Comparison of ENCODE assay signal across 1 cellular context in the genomic region with DNA sequence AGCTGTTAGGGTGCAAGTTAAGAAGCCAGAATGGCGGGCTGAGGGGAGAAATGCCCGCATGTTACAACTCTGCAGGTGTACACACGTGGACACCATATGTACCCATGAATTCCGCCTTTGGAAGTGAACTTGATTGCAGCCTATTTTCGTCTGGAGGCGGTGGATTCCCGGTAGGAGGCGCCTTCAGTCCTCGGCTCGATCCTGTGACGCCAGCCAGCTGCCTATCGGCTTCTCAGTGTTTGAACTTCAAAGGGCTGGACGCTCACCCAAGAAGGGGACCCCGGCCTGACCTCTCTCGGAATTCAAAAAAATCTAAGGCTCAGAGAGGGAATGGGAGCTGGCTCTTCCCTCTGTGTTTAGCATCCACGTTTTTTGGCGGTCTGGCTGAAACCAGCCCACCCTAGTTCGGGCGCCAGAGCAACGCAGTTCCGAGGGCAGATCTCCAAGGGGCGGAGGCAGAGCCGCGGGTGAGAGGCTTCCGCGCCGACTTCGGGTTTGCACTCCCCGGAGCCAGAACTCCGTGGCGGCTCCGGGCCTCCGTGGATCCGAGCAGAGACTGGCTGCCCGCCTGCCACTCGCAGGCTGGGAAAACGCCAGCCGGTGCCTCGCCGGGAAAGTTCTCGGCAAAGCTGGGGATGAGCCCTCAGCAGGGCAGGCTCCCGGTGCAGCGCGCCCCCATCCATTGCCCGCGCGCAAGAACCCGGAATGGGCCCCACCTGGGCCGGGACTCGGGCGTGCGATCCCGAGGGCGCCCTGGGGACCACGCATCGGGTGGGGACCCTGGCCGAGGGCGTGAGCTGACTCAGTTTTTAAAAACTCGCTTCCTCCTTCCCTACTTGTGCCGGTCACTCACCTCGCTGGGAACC.
A peak's percentile ranks its signal among the peaks of the same experiment; 100 is the strongest.
TF ChIP-seq lines count a peak whose summit lies in the region.

No MANE protein-coding gene starts in this region.

TF ChIP-seq in HEK293, 187 proteins besides CTCF, POLR2A, EP300 and RAD21 (continued from another document):
- TF ChIP-seq ZNF148 (tag by site-specific recombination; IDR thresholded peaks at IDR 0.05; ENCODE audit: borderline replicate concordance), result no peak
- TF ChIP-seq, protein P1, sequence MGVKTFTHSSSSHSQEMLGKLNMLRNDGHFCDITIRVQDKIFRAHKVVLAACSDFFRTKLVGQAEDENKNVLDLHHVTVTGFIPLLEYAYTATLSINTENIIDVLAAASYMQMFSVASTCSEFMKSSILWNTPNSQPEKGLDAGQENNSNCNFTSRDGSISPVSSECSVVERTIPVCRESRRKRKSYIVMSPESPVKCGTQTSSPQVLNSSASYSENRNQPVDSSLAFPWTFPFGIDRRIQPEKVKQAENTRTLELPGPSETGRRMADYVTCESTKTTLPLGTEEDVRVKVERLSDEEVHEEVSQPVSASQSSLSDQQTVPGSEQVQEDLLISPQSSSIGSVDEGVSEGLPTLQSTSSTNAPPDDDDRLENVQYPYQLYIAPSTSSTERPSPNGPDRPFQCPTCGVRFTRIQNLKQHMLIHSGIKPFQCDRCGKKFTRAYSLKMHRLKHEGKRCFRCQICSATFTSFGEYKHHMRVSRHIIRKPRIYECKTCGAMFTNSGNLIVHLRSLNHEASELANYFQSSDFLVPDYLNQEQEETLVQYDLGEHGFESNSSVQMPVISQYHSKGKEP (tag by site-specific recombination; IDR thresholded peaks at IDR 0.05), result peak; percentile 12; the same call in 1 of the 2 replicates
- no peak for TF ChIP-seq ZNF529 (tag by site-specific recombination; IDR thresholded peaks at IDR 0.05; ENCODE audit: insufficient replicate concordance)
- TF ChIP-seq, protein P2, sequence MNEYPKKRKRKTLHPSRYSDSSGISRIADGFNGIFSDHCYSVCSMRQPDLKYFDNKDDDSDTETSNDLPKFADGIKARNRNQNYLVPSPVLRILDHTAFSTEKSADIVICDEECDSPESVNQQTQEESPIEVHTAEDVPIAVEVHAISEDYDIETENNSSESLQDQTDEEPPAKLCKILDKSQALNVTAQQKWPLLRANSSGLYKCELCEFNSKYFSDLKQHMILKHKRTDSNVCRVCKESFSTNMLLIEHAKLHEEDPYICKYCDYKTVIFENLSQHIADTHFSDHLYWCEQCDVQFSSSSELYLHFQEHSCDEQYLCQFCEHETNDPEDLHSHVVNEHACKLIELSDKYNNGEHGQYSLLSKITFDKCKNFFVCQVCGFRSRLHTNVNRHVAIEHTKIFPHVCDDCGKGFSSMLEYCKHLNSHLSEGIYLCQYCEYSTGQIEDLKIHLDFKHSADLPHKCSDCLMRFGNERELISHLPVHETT (tag by site-specific recombination; IDR thresholded peaks at IDR 0.05), result 0 out of 2 replicates have a peak, but pooled peaks have one; percentile 15
- no peak for TF ChIP-seq ZNF16 (tag by site-specific recombination; IDR thresholded peaks at IDR 0.05; ENCODE audit: low read depth)
- TF ChIP-seq TCF7L2 (IDR thresholded peaks at IDR 0.05; ENCODE audit: borderline replicate concordance, low read depth, low read length), result peak; percentile 98
- peak; percentile 47 for TF ChIP-seq ZNF501 (tag by site-specific recombination; IDR thresholded peaks at IDR 0.05)
- peak; percentile 68 for TF ChIP-seq ZNF654 (tag by site-specific recombination; IDR thresholded peaks at IDR 0.05; ENCODE audit: low read depth)
- TF ChIP-seq SP3 (tag by site-specific recombination; IDR thresholded peaks at IDR 0.05), result no peak; the same call in 1 of the 2 replicates
- TF ChIP-seq HIC1 (tag by site-specific recombination; IDR thresholded peaks at IDR 0.05), result peak; percentile 57
- TF ChIP-seq IKZF3 (tag by site-specific recombination; IDR thresholded peaks at IDR 0.05), result peak; percentile 93
- peak; percentile 65 for TF ChIP-seq ZBTB10 (tag by site-specific recombination; IDR thresholded peaks at IDR 0.05)
- TF ChIP-seq ZNF629 (tag by site-specific recombination; IDR thresholded peaks at IDR 0.05), result peak; percentile 75
- 0 out of 2 replicates have a peak, but pooled peaks have one; percentile 20 for TF ChIP-seq PRDM10 (tag by site-specific recombination; IDR thresholded peaks at IDR 0.05)
- TF ChIP-seq GLIS2 (tag by site-specific recombination; IDR thresholded peaks at IDR 0.05), result peak; percentile 82
- TF ChIP-seq ZNF184 (tag by site-specific recombination; IDR thresholded peaks at IDR 0.05), result 0 out of 2 replicates have a peak, but pooled peaks have one; percentile 36
- TF ChIP-seq GLIS1 (tag by site-specific recombination; IDR thresholded peaks at IDR 0.05), result peak; percentile 33
- no peak for TF ChIP-seq ZNF658 (tag by site-specific recombination; IDR thresholded peaks at IDR 0.05)
- TF ChIP-seq ZFP3 (tag by site-specific recombination; IDR thresholded peaks at IDR 0.05; ENCODE audit: low read depth), result no peak
- TF ChIP-seq ZNF558 (tag by site-specific recombination; IDR thresholded peaks at IDR 0.05), result no peak
- TF ChIP-seq ZNF423 (tag by site-specific recombination; IDR thresholded peaks at IDR 0.05), result peak; percentile 44; the same call in 1 of the 2 replicates
- TF ChIP-seq ZNF121 (tag by site-specific recombination; IDR thresholded peaks at IDR 0.05), result no peak
- TF ChIP-seq ZNF341 (tag by site-specific recombination; IDR thresholded peaks at IDR 0.05; ENCODE audit: low read depth), result peak; percentile 78
- TF ChIP-seq KLF10 (tag by site-specific recombination; IDR thresholded peaks at IDR 0.05), result peak; percentile 59; the same call in 1 of the 2 replicates
- no peak for TF ChIP-seq ZNF239 (tag by site-specific recombination; IDR thresholded peaks at IDR 0.05)
- TF ChIP-seq ZNF335 (tag by site-specific recombination; conservative IDR thresholded peaks at IDR 0.05), result peak; percentile 96
- TF ChIP-seq ZFHX2 (tag by site-specific recombination; conservative IDR thresholded peaks at IDR 0.05), result peak; percentile 32; the same call in 1 of the 2 replicates
- 0 out of 2 replicates have a peak, but pooled peaks have one; percentile 11 for TF ChIP-seq KLF9 (tag by site-specific recombination; IDR thresholded peaks at IDR 0.05; ENCODE audit: low read depth)
- TF ChIP-seq ZBTB8A (tag by site-specific recombination; IDR thresholded peaks at IDR 0.05), result peak; percentile 90
- TF ChIP-seq FEZF1 (tag by site-specific recombination; IDR thresholded peaks at IDR 0.05), result no peak
- peak; percentile 71; the same call in 1 of the 2 replicates for TF ChIP-seq KLF8 (tag by site-specific recombination; IDR thresholded peaks at IDR 0.05)
- peak; percentile 65 for TF ChIP-seq KLF1 (tag by site-specific recombination; IDR thresholded peaks at IDR 0.05)
